Comparison of ENCODE assay signal across 9 cellular contexts in genomic region chr2:138897274-138897673, GRCh38.
"Had no signal": no experiment of that assay in that cellular context is flagged by ENCODE, and none has a peak within 500 bp of the region (broad histone marks: within the 10 kb centered on the region; RNA-seq: fewer than 3 reads in every experiment).

No MANE protein-coding gene starts in this region.

- FAIRE-seq: H54, K562 had no signal

- H3K9ac ChIP-seq: GM23248 had no signal

- DNase-seq: GM23248, GOT3, H9, HCEC 1CT, HFFc6, IMR-90 had no signal

- H3K4me3 ChIP-seq: GM23248, K562 had no signal

- H2AFZ ChIP-seq: GM23248 had no signal

- H3K4me1 Mint-ChIP-seq: H9 had no signal

- H3K4me3 Mint-ChIP-seq: H9, HFFc6 had no signal

- H3K27ac ChIP-seq: GM23248, HL-60 had no signal

- ATAC-seq: K562 had no signal

- H3K27ac Mint-ChIP-seq: H9, HFFc6 had no signal

- H3K9me3 Mint-ChIP-seq: H9 had no signal
